In genomic region chr3:159765025-159765859, GRCh38 we compare ENCODE assay signal across 1 cellular context.
TF ChIP-seq lines count a peak whose summit lies in the region.

No MANE protein-coding gene starts in this region.

TF ChIP-seq in HEK293, 187 proteins besides CTCF, POLR2A, EP300 and RAD21 (continued from another document):
- TF ChIP-seq, protein P1, sequence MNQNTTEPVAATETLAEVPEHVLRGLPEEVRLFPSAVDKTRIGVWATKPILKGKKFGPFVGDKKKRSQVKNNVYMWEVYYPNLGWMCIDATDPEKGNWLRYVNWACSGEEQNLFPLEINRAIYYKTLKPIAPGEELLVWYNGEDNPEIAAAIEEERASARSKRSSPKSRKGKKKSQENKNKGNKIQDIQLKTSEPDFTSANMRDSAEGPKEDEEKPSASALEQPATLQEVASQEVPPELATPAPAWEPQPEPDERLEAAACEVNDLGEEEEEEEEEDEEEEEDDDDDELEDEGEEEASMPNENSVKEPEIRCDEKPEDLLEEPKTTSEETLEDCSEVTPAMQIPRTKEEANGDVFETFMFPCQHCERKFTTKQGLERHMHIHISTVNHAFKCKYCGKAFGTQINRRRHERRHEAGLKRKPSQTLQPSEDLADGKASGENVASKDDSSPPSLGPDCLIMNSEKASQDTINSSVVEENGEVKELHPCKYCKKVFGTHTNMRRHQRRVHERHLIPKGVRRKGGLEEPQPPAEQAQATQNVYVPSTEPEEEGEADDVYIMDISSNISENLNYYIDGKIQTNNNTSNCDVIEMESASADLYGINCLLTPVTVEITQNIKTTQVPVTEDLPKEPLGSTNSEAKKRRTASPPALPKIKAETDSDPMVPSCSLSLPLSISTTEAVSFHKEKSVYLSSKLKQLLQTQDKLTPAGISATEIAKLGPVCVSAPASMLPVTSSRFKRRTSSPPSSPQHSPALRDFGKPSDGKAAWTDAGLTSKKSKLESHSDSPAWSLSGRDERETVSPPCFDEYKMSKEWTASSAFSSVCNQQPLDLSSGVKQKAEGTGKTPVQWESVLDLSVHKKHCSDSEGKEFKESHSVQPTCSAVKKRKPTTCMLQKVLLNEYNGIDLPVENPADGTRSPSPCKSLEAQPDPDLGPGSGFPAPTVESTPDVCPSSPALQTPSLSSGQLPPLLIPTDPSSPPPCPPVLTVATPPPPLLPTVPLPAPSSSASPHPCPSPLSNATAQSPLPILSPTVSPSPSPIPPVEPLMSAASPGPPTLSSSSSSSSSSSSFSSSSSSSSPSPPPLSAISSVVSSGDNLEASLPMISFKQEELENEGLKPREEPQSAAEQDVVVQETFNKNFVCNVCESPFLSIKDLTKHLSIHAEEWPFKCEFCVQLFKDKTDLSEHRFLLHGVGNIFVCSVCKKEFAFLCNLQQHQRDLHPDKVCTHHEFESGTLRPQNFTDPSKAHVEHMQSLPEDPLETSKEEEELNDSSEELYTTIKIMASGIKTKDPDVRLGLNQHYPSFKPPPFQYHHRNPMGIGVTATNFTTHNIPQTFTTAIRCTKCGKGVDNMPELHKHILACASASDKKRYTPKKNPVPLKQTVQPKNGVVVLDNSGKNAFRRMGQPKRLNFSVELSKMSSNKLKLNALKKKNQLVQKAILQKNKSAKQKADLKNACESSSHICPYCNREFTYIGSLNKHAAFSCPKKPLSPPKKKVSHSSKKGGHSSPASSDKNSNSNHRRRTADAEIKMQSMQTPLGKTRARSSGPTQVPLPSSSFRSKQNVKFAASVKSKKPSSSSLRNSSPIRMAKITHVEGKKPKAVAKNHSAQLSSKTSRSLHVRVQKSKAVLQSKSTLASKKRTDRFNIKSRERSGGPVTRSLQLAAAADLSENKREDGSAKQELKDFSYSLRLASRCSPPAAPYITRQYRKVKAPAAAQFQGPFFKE (tag by site-specific recombination; IDR thresholded peaks at IDR 0.05; ENCODE audit: borderline replicate concordance): no peak
- TF ChIP-seq WT1 (tag by site-specific recombination; IDR thresholded peaks at IDR 0.05) (peak; percentile 97), ZFP41 (tag by site-specific recombination; IDR thresholded peaks at IDR 0.05; ENCODE audit: borderline replicate concordance) (no peak), ZNF629 (tag by site-specific recombination; IDR thresholded peaks at IDR 0.05) (peak; percentile 64), ZNF600 (tag by site-specific recombination; IDR thresholded peaks at IDR 0.05) (peak; percentile 73), ZNF621 (tag by site-specific recombination; IDR thresholded peaks at IDR 0.05) (no peak), ZNF24 (tag by site-specific recombination; IDR thresholded peaks at IDR 0.05) (0 out of 2 replicates have a peak, but pooled peaks have one; percentile 26), MEIS1 (CRISPR knock-in tag; IDR thresholded peaks at IDR 0.05; ENCODE audit: borderline replicate concordance) (no peak), KLF7 (tag by site-specific recombination; IDR thresholded peaks at IDR 0.05; ENCODE audit: borderline replicate concordance) (peak; percentile 55; the same call in 1 of the 2 replicates), ZNF391 (tag by site-specific recombination; IDR thresholded peaks at IDR 0.05; ENCODE audit: borderline replicate concordance, low read depth) (no peak), ZNF341 (tag by site-specific recombination; IDR thresholded peaks at IDR 0.05; ENCODE audit: low read depth) (peak; percentile 95), ZSCAN30 (tag by site-specific recombination; IDR thresholded peaks at IDR 0.05) (peak; percentile 29; the same call in 1 of the 2 replicates), ZBTB20 (tag by site-specific recombination; IDR thresholded peaks at IDR 0.05) (peak; percentile 74), GLIS2 (tag by site-specific recombination; IDR thresholded peaks at IDR 0.05) (peak; percentile 78), KLF8 (tag by site-specific recombination; IDR thresholded peaks at IDR 0.05) (peak; percentile 47), ZNF692 (tag by site-specific recombination; IDR thresholded peaks at IDR 0.05) (no peak), ZNF626 (tag by site-specific recombination; IDR thresholded peaks at IDR 0.05) (no peak), ZNF473 (tag by site-specific recombination; IDR thresholded peaks at IDR 0.05) (no peak), ZNF747 (tag by site-specific recombination; IDR thresholded peaks at IDR 0.05) (no peak), ZNF660 (tag by site-specific recombination; IDR thresholded peaks at IDR 0.05) (0 out of 2 replicates have a peak, but pooled peaks have one; percentile 15), SP7 (tag by site-specific recombination; IDR thresholded peaks at IDR 0.05) (peak; percentile 83), ZNF610 (tag by site-specific recombination; IDR thresholded peaks at IDR 0.05; ENCODE audit: borderline replicate concordance) (no peak), ZXDB (tag by site-specific recombination; IDR thresholded peaks at IDR 0.05) (peak; percentile 51), PRDM1 (tag by site-specific recombination; IDR thresholded peaks at IDR 0.05) (0 out of 2 replicates have a peak, but pooled peaks have one; percentile 30), ZNF394 (tag by site-specific recombination; IDR thresholded peaks at IDR 0.05; ENCODE audit: borderline replicate concordance) (peak; percentile 19; the same call in 1 of the 2 replicates)
- TF ChIP-seq, protein P2, sequence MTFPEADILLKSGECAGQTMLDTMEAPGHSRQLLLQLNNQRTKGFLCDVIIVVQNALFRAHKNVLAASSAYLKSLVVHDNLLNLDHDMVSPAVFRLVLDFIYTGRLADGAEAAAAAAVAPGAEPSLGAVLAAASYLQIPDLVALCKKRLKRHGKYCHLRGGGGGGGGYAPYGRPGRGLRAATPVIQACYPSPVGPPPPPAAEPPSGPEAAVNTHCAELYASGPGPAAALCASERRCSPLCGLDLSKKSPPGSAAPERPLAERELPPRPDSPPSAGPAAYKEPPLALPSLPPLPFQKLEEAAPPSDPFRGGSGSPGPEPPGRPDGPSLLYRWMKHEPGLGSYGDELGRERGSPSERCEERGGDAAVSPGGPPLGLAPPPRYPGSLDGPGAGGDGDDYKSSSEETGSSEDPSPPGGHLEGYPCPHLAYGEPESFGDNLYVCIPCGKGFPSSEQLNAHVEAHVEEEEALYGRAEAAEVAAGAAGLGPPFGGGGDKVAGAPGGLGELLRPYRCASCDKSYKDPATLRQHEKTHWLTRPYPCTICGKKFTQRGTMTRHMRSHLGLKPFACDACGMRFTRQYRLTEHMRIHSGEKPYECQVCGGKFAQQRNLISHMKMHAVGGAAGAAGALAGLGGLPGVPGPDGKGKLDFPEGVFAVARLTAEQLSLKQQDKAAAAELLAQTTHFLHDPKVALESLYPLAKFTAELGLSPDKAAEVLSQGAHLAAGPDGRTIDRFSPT (tag by site-specific recombination; IDR thresholded peaks at IDR 0.05): peak; percentile 45
